1 cellular context compared by ENCODE assay signal in the genomic region with DNA sequence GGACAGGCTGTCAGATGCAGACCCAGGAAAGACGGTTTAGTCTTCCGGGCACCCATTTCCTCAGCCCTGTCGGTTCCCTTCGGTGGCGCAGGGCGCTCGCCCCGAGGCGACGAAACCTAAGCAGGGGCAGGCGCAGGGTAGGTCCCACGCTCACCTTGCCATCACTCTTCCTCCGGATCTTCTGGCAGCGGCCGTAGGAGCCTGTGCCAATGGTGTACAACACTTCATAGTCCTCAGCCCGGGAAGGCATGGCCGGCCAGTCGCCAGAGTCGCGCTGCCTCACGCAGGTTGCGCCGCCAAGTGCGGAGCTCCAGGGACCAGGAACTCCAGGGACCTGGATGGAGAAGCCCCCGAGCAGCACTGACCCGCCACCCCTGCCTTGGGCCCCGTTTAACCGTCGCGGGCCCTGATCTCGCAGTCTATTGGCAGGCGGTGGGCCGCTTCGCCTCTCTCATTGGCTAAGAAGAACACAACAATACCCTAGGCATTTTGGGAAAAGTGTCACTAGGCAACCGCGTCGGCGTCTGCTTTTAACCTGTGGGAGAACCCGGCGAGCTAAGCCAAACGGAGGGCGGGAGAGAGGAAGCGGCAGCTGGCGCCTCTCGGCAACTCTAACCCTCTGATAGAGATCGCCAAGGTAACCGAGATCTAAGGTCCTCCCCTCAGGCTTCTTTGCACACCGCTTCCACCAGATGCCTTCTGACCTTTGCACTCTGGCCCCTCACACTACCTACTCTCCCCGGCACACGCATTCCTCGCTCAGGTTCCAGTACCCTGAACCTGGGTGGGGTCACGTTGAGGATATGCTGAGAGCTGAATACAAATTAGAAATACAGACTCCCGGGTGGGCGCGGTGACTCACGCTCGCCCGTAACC.
A peak's percentile ranks its signal among the peaks of the same experiment; 100 is the strongest.
TF ChIP-seq lines count a peak whose summit lies in the region.

A gene (minus strand): TSS at position 392 of the 876 bp plus-strand sequence. CDS start 142 bp downstream, at position 250.

TF ChIP-seq in GM12878, 131 proteins besides CTCF, POLR2A, EP300 and RAD21 (continued from another document and continues in another):
- TF ChIP-seq, protein P1, sequence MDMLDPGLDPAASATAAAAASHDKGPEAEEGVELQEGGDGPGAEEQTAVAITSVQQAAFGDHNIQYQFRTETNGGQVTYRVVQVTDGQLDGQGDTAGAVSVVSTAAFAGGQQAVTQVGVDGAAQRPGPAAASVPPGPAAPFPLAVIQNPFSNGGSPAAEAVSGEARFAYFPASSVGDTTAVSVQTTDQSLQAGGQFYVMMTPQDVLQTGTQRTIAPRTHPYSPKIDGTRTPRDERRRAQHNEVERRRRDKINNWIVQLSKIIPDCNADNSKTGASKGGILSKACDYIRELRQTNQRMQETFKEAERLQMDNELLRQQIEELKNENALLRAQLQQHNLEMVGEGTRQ (IDR thresholded peaks at IDR 0.05; ENCODE audit: borderline replicate concordance, low read depth, low read length) = no peak
- TF ChIP-seq KAT2A (conservative IDR thresholded peaks at IDR 0.05; ENCODE audit: control insufficient read depth, low read depth, low read length) (no peak), TCF7 (IDR thresholded peaks at IDR 0.05; ENCODE audit: borderline replicate concordance) (no peak), MTA3 (IDR thresholded peaks at IDR 0.05; ENCODE audit: borderline replicate concordance, low read length) (no peak), ZNF384 (IDR thresholded peaks at IDR 0.05; ENCODE audit: borderline replicate concordance, low read depth, low read length) (no peak), ZBED1 (IDR thresholded peaks at IDR 0.05; ENCODE audit: borderline replicate concordance) (no peak), SMARCA5 (IDR thresholded peaks at IDR 0.05) (no peak), CBX3 (IDR thresholded peaks at IDR 0.05; ENCODE audit: borderline replicate concordance, low read depth) (no peak), NBN (IDR thresholded peaks at IDR 0.05) (no peak), IKZF2 (IDR thresholded peaks at IDR 0.05) (no peak), BCL11A (IDR thresholded peaks at IDR 0.05; ENCODE audit: low read depth, low read length) (no peak), MEF2A (IDR thresholded peaks at IDR 0.05; ENCODE audit: insufficient read depth, low read depth, low read length) (no peak), TCF12 (IDR thresholded peaks at IDR 0.05; ENCODE audit: low read depth, low read length) (peak; percentile 67), KDM1A (IDR thresholded peaks at IDR 0.05; ENCODE audit: borderline replicate concordance) (no peak), ZNF207 (IDR thresholded peaks at IDR 0.05; ENCODE audit: borderline replicate concordance) (no peak), ZNF24 (IDR thresholded peaks at IDR 0.05) (no peak), KLF5 (IDR thresholded peaks at IDR 0.05; ENCODE audit: partially characterized antibody) (peak; percentile 44), BACH1 (IDR thresholded peaks at IDR 0.05; ENCODE audit: borderline replicate concordance) (no peak), PAX5 (IDR thresholded peaks at IDR 0.05; ENCODE audit: borderline replicate concordance, low read depth, low read length) (0 out of 2 replicates have a peak, but pooled peaks have one; percentile 4), BHLHE40 (IDR thresholded peaks at IDR 0.05; ENCODE audit: borderline replicate concordance in 1 of 2, low read depth in 2 of 2, low read length in 1 of 2) (no peak), GATAD2B (conservative IDR thresholded peaks at IDR 0.05; ENCODE audit: low read depth) (peak; percentile 55), CBX5 (IDR thresholded peaks at IDR 0.05; ENCODE audit: low read depth) (no peak), TARDBP (IDR thresholded peaks at IDR 0.05; ENCODE audit: borderline replicate concordance) (no peak), CHD4 (IDR thresholded peaks at IDR 0.05) (no peak), POLR2AphosphoS2 (IDR thresholded peaks at IDR 0.05; ENCODE audit: low read depth, low read length) (no peak), STAT3 (IDR thresholded peaks at IDR 0.05; ENCODE audit: low read depth, low read length) (no peak), EED (IDR thresholded peaks at IDR 0.05; ENCODE audit: low read depth) (no peak), JUNB (IDR thresholded peaks at IDR 0.05) (no peak), NR2C1 (IDR thresholded peaks at IDR 0.05) (peak; percentile 93), ESRRA (IDR thresholded peaks at IDR 0.05; ENCODE audit: low read length) (no peak), EZH2 (IDR thresholded peaks at IDR 0.05; ENCODE audit: borderline replicate concordance, control insufficient read depth, low read depth, low read length) (no peak), ZSCAN29 (IDR thresholded peaks at IDR 0.05) (no peak), WRNIP1 (IDR thresholded peaks at IDR 0.05; ENCODE audit: borderline replicate concordance, low read depth, low read length) (no peak)
- TF ChIP-seq, protein P2, sequence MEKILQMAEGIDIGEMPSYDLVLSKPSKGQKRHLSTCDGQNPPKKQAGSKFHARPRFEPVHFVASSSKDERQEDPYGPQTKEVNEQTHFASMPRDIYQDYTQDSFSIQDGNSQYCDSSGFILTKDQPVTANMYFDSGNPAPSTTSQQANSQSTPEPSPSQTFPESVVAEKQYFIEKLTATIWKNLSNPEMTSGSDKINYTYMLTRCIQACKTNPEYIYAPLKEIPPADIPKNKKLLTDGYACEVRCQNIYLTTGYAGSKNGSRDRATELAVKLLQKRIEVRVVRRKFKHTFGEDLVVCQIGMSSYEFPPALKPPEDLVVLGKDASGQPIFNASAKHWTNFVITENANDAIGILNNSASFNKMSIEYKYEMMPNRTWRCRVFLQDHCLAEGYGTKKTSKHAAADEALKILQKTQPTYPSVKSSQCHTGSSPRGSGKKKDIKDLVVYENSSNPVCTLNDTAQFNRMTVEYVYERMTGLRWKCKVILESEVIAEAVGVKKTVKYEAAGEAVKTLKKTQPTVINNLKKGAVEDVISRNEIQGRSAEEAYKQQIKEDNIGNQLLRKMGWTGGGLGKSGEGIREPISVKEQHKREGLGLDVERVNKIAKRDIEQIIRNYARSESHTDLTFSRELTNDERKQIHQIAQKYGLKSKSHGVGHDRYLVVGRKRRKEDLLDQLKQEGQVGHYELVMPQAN (conservative IDR thresholded peaks at IDR 0.05) = peak; percentile 100
- TF ChIP-seq, protein P3, sequence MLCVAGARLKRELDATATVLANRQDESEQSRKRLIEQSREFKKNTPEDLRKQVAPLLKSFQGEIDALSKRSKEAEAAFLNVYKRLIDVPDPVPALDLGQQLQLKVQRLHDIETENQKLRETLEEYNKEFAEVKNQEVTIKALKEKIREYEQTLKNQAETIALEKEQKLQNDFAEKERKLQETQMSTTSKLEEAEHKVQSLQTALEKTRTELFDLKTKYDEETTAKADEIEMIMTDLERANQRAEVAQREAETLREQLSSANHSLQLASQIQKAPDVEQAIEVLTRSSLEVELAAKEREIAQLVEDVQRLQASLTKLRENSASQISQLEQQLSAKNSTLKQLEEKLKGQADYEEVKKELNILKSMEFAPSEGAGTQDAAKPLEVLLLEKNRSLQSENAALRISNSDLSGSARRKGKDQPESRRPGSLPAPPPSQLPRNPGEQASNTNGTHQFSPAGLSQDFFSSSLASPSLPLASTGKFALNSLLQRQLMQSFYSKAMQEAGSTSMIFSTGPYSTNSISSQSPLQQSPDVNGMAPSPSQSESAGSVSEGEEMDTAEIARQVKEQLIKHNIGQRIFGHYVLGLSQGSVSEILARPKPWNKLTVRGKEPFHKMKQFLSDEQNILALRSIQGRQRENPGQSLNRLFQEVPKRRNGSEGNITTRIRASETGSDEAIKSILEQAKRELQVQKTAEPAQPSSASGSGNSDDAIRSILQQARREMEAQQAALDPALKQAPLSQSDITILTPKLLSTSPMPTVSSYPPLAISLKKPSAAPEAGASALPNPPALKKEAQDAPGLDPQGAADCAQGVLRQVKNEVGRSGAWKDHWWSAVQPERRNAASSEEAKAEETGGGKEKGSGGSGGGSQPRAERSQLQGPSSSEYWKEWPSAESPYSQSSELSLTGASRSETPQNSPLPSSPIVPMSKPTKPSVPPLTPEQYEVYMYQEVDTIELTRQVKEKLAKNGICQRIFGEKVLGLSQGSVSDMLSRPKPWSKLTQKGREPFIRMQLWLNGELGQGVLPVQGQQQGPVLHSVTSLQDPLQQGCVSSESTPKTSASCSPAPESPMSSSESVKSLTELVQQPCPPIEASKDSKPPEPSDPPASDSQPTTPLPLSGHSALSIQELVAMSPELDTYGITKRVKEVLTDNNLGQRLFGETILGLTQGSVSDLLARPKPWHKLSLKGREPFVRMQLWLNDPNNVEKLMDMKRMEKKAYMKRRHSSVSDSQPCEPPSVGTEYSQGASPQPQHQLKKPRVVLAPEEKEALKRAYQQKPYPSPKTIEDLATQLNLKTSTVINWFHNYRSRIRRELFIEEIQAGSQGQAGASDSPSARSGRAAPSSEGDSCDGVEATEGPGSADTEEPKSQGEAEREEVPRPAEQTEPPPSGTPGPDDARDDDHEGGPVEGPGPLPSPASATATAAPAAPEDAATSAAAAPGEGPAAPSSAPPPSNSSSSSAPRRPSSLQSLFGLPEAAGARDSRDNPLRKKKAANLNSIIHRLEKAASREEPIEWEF (IDR thresholded peaks at IDR 0.05; ENCODE audit: insufficient replicate concordance, low read depth, low read length) = no peak
- TF ChIP-seq, protein P4, sequence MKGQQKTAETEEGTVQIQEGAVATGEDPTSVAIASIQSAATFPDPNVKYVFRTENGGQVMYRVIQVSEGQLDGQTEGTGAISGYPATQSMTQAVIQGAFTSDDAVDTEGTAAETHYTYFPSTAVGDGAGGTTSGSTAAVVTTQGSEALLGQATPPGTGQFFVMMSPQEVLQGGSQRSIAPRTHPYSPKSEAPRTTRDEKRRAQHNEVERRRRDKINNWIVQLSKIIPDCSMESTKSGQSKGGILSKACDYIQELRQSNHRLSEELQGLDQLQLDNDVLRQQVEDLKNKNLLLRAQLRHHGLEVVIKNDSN (IDR thresholded peaks at IDR 0.05; ENCODE audit: borderline replicate concordance, extremely low read length, insufficient read depth, low read depth, low read length) = no peak
- TF ChIP-seq, protein P5, sequence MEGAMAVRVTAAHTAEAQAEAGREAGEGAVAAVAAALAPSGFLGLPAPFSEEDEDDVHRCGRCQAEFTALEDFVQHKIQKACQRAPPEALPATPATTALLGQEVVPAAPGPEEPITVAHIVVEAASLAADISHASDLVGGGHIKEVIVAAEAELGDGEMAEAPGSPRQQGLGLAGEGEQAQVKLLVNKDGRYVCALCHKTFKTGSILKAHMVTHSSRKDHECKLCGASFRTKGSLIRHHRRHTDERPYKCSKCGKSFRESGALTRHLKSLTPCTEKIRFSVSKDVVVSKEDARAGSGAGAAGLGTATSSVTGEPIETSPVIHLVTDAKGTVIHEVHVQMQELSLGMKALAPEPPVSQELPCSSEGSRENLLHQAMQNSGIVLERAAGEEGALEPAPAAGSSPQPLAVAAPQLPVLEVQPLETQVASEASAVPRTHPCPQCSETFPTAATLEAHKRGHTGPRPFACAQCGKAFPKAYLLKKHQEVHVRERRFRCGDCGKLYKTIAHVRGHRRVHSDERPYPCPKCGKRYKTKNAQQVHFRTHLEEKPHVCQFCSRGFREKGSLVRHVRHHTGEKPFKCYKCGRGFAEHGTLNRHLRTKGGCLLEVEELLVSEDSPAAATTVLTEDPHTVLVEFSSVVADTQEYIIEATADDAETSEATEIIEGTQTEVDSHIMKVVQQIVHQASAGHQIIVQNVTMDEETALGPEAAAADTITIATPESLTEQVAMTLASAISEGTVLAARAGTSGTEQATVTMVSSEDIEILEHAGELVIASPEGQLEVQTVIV (IDR thresholded peaks at IDR 0.05; ENCODE audit: borderline replicate concordance, partially characterized antibody) = no peak
- TF ChIP-seq, protein P6, sequence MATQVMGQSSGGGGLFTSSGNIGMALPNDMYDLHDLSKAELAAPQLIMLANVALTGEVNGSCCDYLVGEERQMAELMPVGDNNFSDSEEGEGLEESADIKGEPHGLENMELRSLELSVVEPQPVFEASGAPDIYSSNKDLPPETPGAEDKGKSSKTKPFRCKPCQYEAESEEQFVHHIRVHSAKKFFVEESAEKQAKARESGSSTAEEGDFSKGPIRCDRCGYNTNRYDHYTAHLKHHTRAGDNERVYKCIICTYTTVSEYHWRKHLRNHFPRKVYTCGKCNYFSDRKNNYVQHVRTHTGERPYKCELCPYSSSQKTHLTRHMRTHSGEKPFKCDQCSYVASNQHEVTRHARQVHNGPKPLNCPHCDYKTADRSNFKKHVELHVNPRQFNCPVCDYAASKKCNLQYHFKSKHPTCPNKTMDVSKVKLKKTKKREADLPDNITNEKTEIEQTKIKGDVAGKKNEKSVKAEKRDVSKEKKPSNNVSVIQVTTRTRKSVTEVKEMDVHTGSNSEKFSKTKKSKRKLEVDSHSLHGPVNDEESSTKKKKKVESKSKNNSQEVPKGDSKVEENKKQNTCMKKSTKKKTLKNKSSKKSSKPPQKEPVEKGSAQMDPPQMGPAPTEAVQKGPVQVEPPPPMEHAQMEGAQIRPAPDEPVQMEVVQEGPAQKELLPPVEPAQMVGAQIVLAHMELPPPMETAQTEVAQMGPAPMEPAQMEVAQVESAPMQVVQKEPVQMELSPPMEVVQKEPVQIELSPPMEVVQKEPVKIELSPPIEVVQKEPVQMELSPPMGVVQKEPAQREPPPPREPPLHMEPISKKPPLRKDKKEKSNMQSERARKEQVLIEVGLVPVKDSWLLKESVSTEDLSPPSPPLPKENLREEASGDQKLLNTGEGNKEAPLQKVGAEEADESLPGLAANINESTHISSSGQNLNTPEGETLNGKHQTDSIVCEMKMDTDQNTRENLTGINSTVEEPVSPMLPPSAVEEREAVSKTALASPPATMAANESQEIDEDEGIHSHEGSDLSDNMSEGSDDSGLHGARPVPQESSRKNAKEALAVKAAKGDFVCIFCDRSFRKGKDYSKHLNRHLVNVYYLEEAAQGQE (IDR thresholded peaks at IDR 0.05; ENCODE audit: low read depth, low read length) = no peak
- TF ChIP-seq, protein P7, sequence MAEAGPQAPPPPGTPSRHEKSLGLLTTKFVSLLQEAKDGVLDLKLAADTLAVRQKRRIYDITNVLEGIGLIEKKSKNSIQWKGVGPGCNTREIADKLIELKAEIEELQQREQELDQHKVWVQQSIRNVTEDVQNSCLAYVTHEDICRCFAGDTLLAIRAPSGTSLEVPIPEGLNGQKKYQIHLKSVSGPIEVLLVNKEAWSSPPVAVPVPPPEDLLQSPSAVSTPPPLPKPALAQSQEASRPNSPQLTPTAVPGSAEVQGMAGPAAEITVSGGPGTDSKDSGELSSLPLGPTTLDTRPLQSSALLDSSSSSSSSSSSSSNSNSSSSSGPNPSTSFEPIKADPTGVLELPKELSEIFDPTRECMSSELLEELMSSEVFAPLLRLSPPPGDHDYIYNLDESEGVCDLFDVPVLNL (IDR thresholded peaks at IDR 0.05; ENCODE audit: low read depth, low read length) = peak; percentile 98
